ENCODE assay signal across 8 cellular contexts in genomic region chr12:111445311-111446043, GRCh38. TPM values are rescaled to one million over a fixed set of nuclear protein-coding genes. Genes with fewer than 3 reads are reported as not detected.
DNase-seq lines count a peak whose midpoint lies in the region; ATAC-seq and TF ChIP-seq lines count a peak whose summit lies in the region.

No MANE protein-coding gene starts in this region.

- H3K9me3 ChIP-seq in duodenal mucosa (ENCODE audit: control insufficient read depth in 1 of 2, low read length in 2 of 2) (no peaks in the 10 kb centered on the region), osteoblast (ENCODE audit: low read depth, low read length) (no peaks in the 10 kb centered on the region)

- DNase-seq in osteoblast (ENCODE audit: insufficient read length, low spot score, missing footprints) (peak; percentile 78), NCI-H510A (lab: John Stamatoyannopoulos, UW) (no peak), NCI-H1694 treated with DMSO at 0.1 percent for 48 hours (lab: John Stamatoyannopoulos, UW) (no peak)
- DNase-seq in stimulated activated CD4-positive, alpha-beta T cell treated with anti-CD3 and anti-CD28 coated beads, Interleukin-2, amount 100 ng/mL, for 48 hours = no peak

- H3K4me3 ChIP-seq in duodenal mucosa (ENCODE audit: low read depth in 1 of 2, low read length in 2 of 2) (peak overlapping the region in 1 of 2 donors; percentile 10), osteoblast (ENCODE audit: insufficient read depth, low read length) (no peak overlapping the region)

- H2AFZ ChIP-seq in osteoblast (ENCODE audit: low read length) = no peak overlapping the region

- H3K4me2 ChIP-seq in osteoblast (ENCODE audit: insufficient read depth, low read length) = no peak overlapping the region

- H4K20me1 ChIP-seq in osteoblast (ENCODE audit: insufficient read depth, low read length) = peaks cover 58% of the 10 kb centered on the region

- H3K9ac ChIP-seq in duodenal mucosa (ENCODE audit: low read depth in 1 of 2, low read length in 2 of 2) = peak overlapping the region in 1 of 2 donors; percentile 51

- TF ChIP-seq CTCF in osteoblast (IDR thresholded peaks at IDR 0.05; ENCODE audit: extremely low read depth, low read depth, low read length) = no peak

- ATAC-seq in GM18511 (IDR thresholded peaks at IDR 0.05; ENCODE audit: unreplicated experiment) = peak; percentile 25
- peak; percentile 5 for ATAC-seq in HG03439 (IDR thresholded peaks at IDR 0.05; ENCODE audit: unreplicated experiment)
- ATAC-seq in HG03442 (IDR thresholded peaks at IDR 0.05; ENCODE audit: unreplicated experiment) = no peak

- H3K27me3 ChIP-seq in duodenal mucosa (ENCODE audit: control insufficient read depth in 1 of 2, insufficient read depth in 2 of 2, low read length in 2 of 2) (no peaks in the 10 kb centered on the region), osteoblast (ENCODE audit: insufficient read depth, low read length) (no peaks in the 10 kb centered on the region)

- H3K27ac ChIP-seq in duodenal mucosa (ENCODE audit: low read depth, low read length) (peak overlapping the region; percentile 11), osteoblast (ENCODE audit: low read depth, low read length) (peak overlapping the region; percentile 76)

- H3K79me2 ChIP-seq in osteoblast (ENCODE audit: insufficient read depth, low read length) = peaks cover 71% of the 10 kb centered on the region

- peaks cover 40 to 66% of the 10 kb centered on the region in 2 donors for H3K4me1 ChIP-seq in duodenal mucosa (ENCODE audit: control insufficient read depth in 1 of 2, insufficient read depth in 2 of 2, low read length in 2 of 2)
- peaks cover 32% of the 10 kb centered on the region for H3K4me1 ChIP-seq in osteoblast (ENCODE audit: insufficient read depth, low read length)

- H3K36me3 ChIP-seq in duodenal mucosa (ENCODE audit: control insufficient read depth in 1 of 2, insufficient read depth in 2 of 2, low read length in 2 of 2) (peaks cover 33 to 71% of the 10 kb centered on the region in 2 donors), osteoblast (ENCODE audit: insufficient read depth, low read length) (peaks cover 53% of the 10 kb centered on the region)

RNA-seq across cellular contexts. Expression of gene SH2B3, which starts 39.8 kb away (rescaled TPM):
- total RNA-seq in osteoblast = 32.4 and 51.4 TPM in 2 replicates
